ENCODE assay signal across 8 cellular contexts in the genomic region with DNA sequence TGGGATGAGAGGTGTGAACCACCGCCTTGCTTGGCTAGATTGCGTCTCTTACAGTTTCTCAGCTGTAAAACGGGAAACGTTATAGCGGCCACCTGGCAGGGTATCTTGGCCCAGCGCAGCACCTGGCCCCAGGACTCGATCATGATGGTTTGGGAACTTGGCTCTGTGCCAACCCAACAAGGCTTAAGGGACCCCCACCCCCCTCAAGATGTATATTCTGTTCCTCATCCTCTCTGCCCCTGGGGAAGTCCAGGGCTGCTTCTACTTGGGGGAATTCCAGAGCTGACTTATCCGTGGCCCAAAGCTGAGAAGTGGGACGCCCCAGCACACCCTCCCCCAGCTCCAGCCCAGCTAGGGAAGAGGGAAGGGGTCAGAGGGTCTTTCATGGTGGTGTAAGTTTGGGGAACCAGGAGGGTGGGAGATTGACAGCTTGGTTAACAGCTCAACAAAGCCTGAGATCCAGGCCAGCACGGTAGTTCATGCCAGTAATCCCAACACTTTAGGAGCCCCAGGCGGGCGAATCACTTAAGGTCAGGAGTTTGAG. TPM values are rescaled to one million over a fixed set of nuclear protein-coding genes. Genes with fewer than 3 reads are reported as not detected.
DNase-seq lines count a peak whose midpoint lies in the region; ATAC-seq and TF ChIP-seq lines count a peak whose summit lies in the region.

No MANE protein-coding gene starts in this region.

- POLR2A ChIA-PET in HEK293 (lab: Yijun Ruan, JAX), result interaction anchor here (0.5 to 2.5 kb wide), 7 partner anchors 11 to 280 kb away, joined by 3 to 17 read pairs (median 5); a partner anchor contains a TSS

- no peaks in the 10 kb centered on the region for H3K36me3 ChIP-seq in HEK293 (ENCODE audit: control insufficient read depth in 2 of 2, insufficient read depth in 1 of 2, low read length in 2 of 2)

- no peaks in the 10 kb centered on the region for H3K9me3 ChIP-seq in HEK293 (ENCODE audit: control insufficient read depth, insufficient read depth, low read depth, low read length)

- H3K4me1 ChIP-seq in HEK293 (ENCODE audit: control insufficient read depth, insufficient read depth, low read length), result no peaks in the 10 kb centered on the region

- CTCF ChIA-PET in HEK293 (lab: Yijun Ruan, JAX), result interaction anchor here (0.6 to 9.2 kb wide), 13 partner anchors 12 to 146 kb away, joined by 3 to 170 read pairs (median 6); a partner anchor contains a TSS

- DNase-seq in T-helper 9 cell, result peak; percentile 37
- no peak for DNase-seq in foreskin fibroblast
- no peak for DNase-seq in skeletal muscle cell (ENCODE audit: low read depth)
- DNase-seq in DMS53 treated with DMSO at 0.1 percent for 48 hours (lab: John Stamatoyannopoulos, UW; ENCODE audit: unreplicated experiment), result no peak
- DNase-seq in HT-29 (ENCODE audit: low spot score), result no peak

- H3K27ac ChIP-seq in HEK293 (ENCODE audit: extremely low read depth, low read depth, low read length), result no peak overlapping the region

- H3K4me3 ChIP-seq in GM12875 (ENCODE audit: low read depth, low read length) (peak overlapping the region; percentile 81), HEK293 (ENCODE audit: low read depth, low read length) (no peak overlapping the region), foreskin fibroblast (ENCODE audit: low read depth in 1 of 2, low read length in 2 of 2) (peak overlapping the region; percentile 33 to 54), skeletal muscle cell (ENCODE audit: low read depth, low read length) (peak overlapping the region; percentile 40)

- no peak for ATAC-seq in HG03280 (IDR thresholded peaks at IDR 0.05; ENCODE audit: unreplicated experiment)

- TF ChIP-seq CTCF in GM12875 (IDR thresholded peaks at IDR 0.05; ENCODE audit: borderline replicate concordance, insufficient read depth, low read depth, low read length), result no peak
- TF ChIP-seq CTCF in HEK293 (tag by site-specific recombination; IDR thresholded peaks at IDR 0.05), result no peak
- TF ChIP-seq CTCF in foreskin fibroblast (IDR thresholded peaks at IDR 0.05; ENCODE audit: low read depth, low read length), result no peak

TF ChIP-seq in HEK293, 187 proteins besides CTCF, POLR2A, EP300 and RAD21:
- TF ChIP-seq ZNF658 (tag by site-specific recombination; IDR thresholded peaks at IDR 0.05), result no peak
- TF ChIP-seq ZNF555 (tag by site-specific recombination; conservative IDR thresholded peaks at IDR 0.05), result no peak
- TF ChIP-seq, protein P1, sequence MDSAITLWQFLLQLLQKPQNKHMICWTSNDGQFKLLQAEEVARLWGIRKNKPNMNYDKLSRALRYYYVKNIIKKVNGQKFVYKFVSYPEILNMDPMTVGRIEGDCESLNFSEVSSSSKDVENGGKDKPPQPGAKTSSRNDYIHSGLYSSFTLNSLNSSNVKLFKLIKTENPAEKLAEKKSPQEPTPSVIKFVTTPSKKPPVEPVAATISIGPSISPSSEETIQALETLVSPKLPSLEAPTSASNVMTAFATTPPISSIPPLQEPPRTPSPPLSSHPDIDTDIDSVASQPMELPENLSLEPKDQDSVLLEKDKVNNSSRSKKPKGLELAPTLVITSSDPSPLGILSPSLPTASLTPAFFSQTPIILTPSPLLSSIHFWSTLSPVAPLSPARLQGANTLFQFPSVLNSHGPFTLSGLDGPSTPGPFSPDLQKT (IDR thresholded peaks at IDR 0.05; ENCODE audit: borderline replicate concordance, low read depth, low read length), result no peak
- TF ChIP-seq ZNF561 (tag by site-specific recombination; IDR thresholded peaks at IDR 0.05; ENCODE audit: borderline replicate concordance), result no peak
- TF ChIP-seq, protein P2, sequence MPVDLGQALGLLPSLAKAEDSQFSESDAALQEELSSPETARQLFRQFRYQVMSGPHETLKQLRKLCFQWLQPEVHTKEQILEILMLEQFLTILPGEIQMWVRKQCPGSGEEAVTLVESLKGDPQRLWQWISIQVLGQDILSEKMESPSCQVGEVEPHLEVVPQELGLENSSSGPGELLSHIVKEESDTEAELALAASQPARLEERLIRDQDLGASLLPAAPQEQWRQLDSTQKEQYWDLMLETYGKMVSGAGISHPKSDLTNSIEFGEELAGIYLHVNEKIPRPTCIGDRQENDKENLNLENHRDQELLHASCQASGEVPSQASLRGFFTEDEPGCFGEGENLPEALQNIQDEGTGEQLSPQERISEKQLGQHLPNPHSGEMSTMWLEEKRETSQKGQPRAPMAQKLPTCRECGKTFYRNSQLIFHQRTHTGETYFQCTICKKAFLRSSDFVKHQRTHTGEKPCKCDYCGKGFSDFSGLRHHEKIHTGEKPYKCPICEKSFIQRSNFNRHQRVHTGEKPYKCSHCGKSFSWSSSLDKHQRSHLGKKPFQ (tag by site-specific recombination; IDR thresholded peaks at IDR 0.05), result 0 out of 2 replicates have a peak, but pooled peaks have one; percentile 22
- TF ChIP-seq ZNF10 (tag by site-specific recombination; IDR thresholded peaks at IDR 0.05), result no peak
- TF ChIP-seq ZNF664 (tag by site-specific recombination; IDR thresholded peaks at IDR 0.05), result no peak
- TF ChIP-seq, protein P3, sequence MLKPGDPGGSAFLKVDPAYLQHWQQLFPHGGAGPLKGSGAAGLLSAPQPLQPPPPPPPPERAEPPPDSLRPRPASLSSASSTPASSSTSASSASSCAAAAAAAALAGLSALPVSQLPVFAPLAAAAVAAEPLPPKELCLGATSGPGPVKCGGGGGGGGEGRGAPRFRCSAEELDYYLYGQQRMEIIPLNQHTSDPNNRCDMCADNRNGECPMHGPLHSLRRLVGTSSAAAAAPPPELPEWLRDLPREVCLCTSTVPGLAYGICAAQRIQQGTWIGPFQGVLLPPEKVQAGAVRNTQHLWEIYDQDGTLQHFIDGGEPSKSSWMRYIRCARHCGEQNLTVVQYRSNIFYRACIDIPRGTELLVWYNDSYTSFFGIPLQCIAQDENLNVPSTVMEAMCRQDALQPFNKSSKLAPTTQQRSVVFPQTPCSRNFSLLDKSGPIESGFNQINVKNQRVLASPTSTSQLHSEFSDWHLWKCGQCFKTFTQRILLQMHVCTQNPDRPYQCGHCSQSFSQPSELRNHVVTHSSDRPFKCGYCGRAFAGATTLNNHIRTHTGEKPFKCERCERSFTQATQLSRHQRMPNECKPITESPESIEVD (tag by site-specific recombination; IDR thresholded peaks at IDR 0.05), result no peak
- no peak for TF ChIP-seq ZNF2 (tag by site-specific recombination; IDR thresholded peaks at IDR 0.05)
- TF ChIP-seq ZNF473 (tag by site-specific recombination; IDR thresholded peaks at IDR 0.05), result no peak
- TF ChIP-seq ZNF184 (tag by site-specific recombination; IDR thresholded peaks at IDR 0.05), result peak; percentile 34; the same call in 1 of the 2 replicates
- no peak for TF ChIP-seq KLF10 (tag by site-specific recombination; IDR thresholded peaks at IDR 0.05)

RNA-seq across cellular contexts. Expression of a gene that starts 0.7 kb away (rescaled TPM):
- total RNA-seq in HT-29 (2014; rRNA removed; shearing (Covaris generic)), result 4.6 and 4.8 TPM in 2 replicates

RNA-seq across cellular contexts. Expression of a gene that starts 15.1 kb away (rescaled TPM):
- 0.69 TPM in 1 of 2 replicates, not detected in the other for total RNA-seq in HT-29 (2014; rRNA removed; shearing (Covaris generic))

RNA-seq across cellular contexts. Expression of a gene that starts 18.1 kb away (rescaled TPM):
- 0.34 and 0.56 TPM in 2 replicates for total RNA-seq in HT-29 (2014; rRNA removed; shearing (Covaris generic))

RNA-seq across cellular contexts. Expression of a gene that starts 19.6 kb away (rescaled TPM):
- 201 and 220 TPM in 2 replicates for total RNA-seq in HT-29 (2014; rRNA removed; shearing (Covaris generic))

RNA-seq across cellular contexts. Expression of a gene that starts 38.0 kb away (rescaled TPM):
- total RNA-seq in HT-29 (2014; rRNA removed; shearing (Covaris generic)), result 0.16 and 0.51 TPM in 2 replicates
